Comparison of ENCODE assay signal across 30 cellular contexts in the genomic region with DNA sequence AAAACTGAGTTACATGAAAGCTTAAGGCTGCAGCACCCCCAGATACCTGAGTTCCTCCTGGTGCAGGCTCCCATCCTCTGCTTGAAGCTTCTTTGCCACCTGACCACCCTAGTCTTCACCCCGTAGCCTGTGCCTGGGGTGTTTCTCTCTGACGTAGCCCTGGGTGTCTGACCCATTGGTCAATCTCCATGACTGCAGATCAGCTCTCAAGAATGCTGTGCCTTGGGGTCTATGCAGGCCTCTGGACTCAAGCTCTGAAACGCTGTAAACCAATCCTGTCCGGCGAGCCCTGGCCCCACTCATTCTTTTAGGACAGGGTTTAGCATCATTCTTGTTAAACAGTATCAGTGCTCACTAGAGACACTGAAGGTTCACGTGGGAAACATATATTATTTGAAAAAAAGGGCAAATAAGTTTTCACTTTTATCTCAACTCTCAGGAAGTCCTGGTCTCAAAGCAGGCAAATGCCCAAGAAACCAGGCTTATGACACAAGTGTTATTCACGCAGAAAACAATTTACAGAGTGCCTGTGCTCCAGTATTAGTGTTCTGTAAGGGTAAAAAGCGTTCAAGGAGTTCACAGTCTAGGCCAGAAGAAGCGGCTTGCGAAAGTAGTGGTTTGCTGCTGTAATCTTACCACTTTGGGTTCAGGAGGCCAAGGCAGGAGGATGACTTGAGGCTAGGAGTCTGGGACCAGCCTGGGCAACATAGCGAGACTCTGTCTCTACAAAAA.
A peak's percentile ranks its signal among the peaks of the same experiment; 100 is the strongest.
DNase-seq lines count a peak whose midpoint lies in the region; ATAC-seq and TF ChIP-seq lines count a peak whose summit lies in the region.
"Had no signal": no experiment of that assay in that cellular context is flagged by ENCODE, and none has a peak within 500 bp of the region (broad histone marks: within the 10 kb centered on the region; RNA-seq: fewer than 3 reads in every experiment).

No MANE protein-coding gene starts in this region.

- TF ChIP-seq CTCF in RWPE2 (IDR thresholded peaks at IDR 0.05; ENCODE audit: poor library complexity, severe bottlenecking), result no peak
- TF ChIP-seq CTCF in cardiac fibroblast (IDR thresholded peaks at IDR 0.05; ENCODE audit: low read depth, low read length), result no peak

- H3K27me3 ChIP-seq in RWPE2 (ENCODE audit: insufficient read depth, poor library complexity, severe bottlenecking), result no peaks in the 10 kb centered on the region
- H3K27me3 ChIP-seq: ascending aorta, esophagus muscularis mucosa, right atrium auricular region, SJCRH30 had no signal

- peaks cover 16% of the 10 kb centered on the region for H3K4me1 ChIP-seq in RWPE2 (ENCODE audit: insufficient read depth, poor library complexity, severe bottlenecking)
- H3K4me1 ChIP-seq: right atrium auricular region, SJCRH30 had no signal

- no peaks in the 10 kb centered on the region for H3K36me3 Mint-ChIP-seq in stimulated activated memory B cell treated with anti-CD40 and anti-IgM and Interleukin-4, amounts not matched to agents 10 μg/mL and 1 μg/mL and 100 μg/mL, for 72 hours
- H3K36me3 Mint-ChIP-seq: activated naive CD8-positive, alpha-beta T cell treated with anti-CD3 and anti-CD28 coated beads for 36 hours; CD14-positive monocyte; immature natural killer cell had no signal

- no peaks in the 10 kb centered on the region for H3K9me3 ChIP-seq in RWPE2 (ENCODE audit: severe bottlenecking)
- H3K9me3 ChIP-seq: ascending aorta, esophagus muscularis mucosa, right atrium auricular region, SJCRH30 had no signal

- ATAC-seq in RWPE2 (ENCODE audit: low read depth), result no peak
- ATAC-seq in stimulated activated memory B cell treated with anti-CD40 and anti-IgM and Interleukin-4, amounts not matched to agents 10 μg/mL and 1 μg/mL and 100 μg/mL, for 72 hours, result no peak
- ATAC-seq: stimulated activated naive CD8-positive, alpha-beta T cell treated with anti-CD3 and anti-CD28 coated beads, Interleukin-15, Interleukin-2, amounts not matched to agents 100 U/mL and 50 U/mL, for 24 hours had no signal

- H3K4me3 ChIP-seq in RWPE2 (ENCODE audit: severe bottlenecking), result no peak overlapping the region
- no peak overlapping the region for H3K4me3 ChIP-seq in cardiac fibroblast (replicated peaks in 1 of 2; ENCODE audit: low read depth in 2 of 2, low read length in 2 of 2)
- H3K4me3 ChIP-seq: ascending aorta, esophagus muscularis mucosa, right atrium auricular region, SJCRH30 had no signal

- no peak overlapping the region for H3K4me3 Mint-ChIP-seq in stimulated activated memory B cell treated with anti-CD40 and anti-IgM and Interleukin-4, amounts not matched to agents 10 μg/mL and 1 μg/mL and 100 μg/mL, for 72 hours
- H3K4me3 Mint-ChIP-seq: activated B cell treated with CpG ODN at 0.5 μM for 24 hours; activated naive CD8-positive, alpha-beta T cell treated with anti-CD3 and anti-CD28 coated beads for 36 hours; activated T-cell treated with anti-CD3 and anti-CD28 coated beads, Interleukin-2, amount 50 U/mL, for 24 hours; CD14-positive monocyte; dendritic cell treated with granulocyte-macrophage colony-stimulating factor and Interleukin-4, amounts not matched to agents 40 ng/mL and 50 ng/mL, for 4 days; endodermal cell; immature natural killer cell had no signal

- peak overlapping the region; percentile 4 for H3K27ac ChIP-seq in RWPE2 (ENCODE audit: poor library complexity, severe bottlenecking)
- H3K27ac ChIP-seq: ascending aorta, esophagus muscularis mucosa, HL-60, right atrium auricular region, SJCRH30 had no signal

- no peak overlapping the region for H3K27ac Mint-ChIP-seq in stimulated activated memory B cell treated with anti-CD40 and anti-IgM and Interleukin-4, amounts not matched to agents 10 μg/mL and 1 μg/mL and 100 μg/mL, for 72 hours
- H3K27ac Mint-ChIP-seq: activated B cell treated with CpG ODN at 0.5 μM for 24 hours; activated naive CD8-positive, alpha-beta T cell treated with anti-CD3 and anti-CD28 coated beads for 36 hours; activated T-cell treated with anti-CD3 and anti-CD28 coated beads, Interleukin-2, amount 50 U/mL, for 24 hours; dendritic cell treated with granulocyte-macrophage colony-stimulating factor and Interleukin-4, amounts not matched to agents 40 ng/mL and 50 ng/mL, for 4 days; endodermal cell; immature natural killer cell had no signal

- no peaks in the 10 kb centered on the region for H3K9me3 Mint-ChIP-seq in stimulated activated memory B cell treated with anti-CD40 and anti-IgM and Interleukin-4, amounts not matched to agents 10 μg/mL and 1 μg/mL and 100 μg/mL, for 72 hours
- H3K9me3 Mint-ChIP-seq: activated T-cell treated with anti-CD3 and anti-CD28 coated beads, Interleukin-2, amount 50 U/mL, for 24 hours; immature natural killer cell had no signal

- no peaks in the 10 kb centered on the region for H3K4me1 Mint-ChIP-seq in stimulated activated memory B cell treated with anti-CD40 and anti-IgM and Interleukin-4, amounts not matched to agents 10 μg/mL and 1 μg/mL and 100 μg/mL, for 72 hours
- H3K4me1 Mint-ChIP-seq: activated B cell treated with CpG ODN at 0.5 μM for 24 hours; activated naive CD8-positive, alpha-beta T cell treated with anti-CD3 and anti-CD28 coated beads for 36 hours; CD14-positive monocyte; endodermal cell; immature natural killer cell had no signal

- H3K27me3 Mint-ChIP-seq in stimulated activated memory B cell treated with anti-CD40 and anti-IgM and Interleukin-4, amounts not matched to agents 10 μg/mL and 1 μg/mL and 100 μg/mL, for 72 hours, result peaks cover 10% of the 10 kb centered on the region
- H3K27me3 Mint-ChIP-seq: activated B cell treated with CpG ODN at 0.5 μM for 24 hours; activated T-cell treated with anti-CD3 and anti-CD28 coated beads, Interleukin-2, amount 50 U/mL, for 24 hours had no signal

- H3K36me3 ChIP-seq in RWPE2 (ENCODE audit: low read depth), result no peaks in the 10 kb centered on the region
- H3K36me3 ChIP-seq: ascending aorta, esophagus muscularis mucosa, right atrium auricular region, SJCRH30 had no signal

- DNase-seq in EL, result peak; percentile 36
- no peak for DNase-seq in RWPE2 (ENCODE audit: low spot score)
- peak; percentile 74 for DNase-seq in cardiac fibroblast (ENCODE audit: low read depth in 2 of 2)
- DNase-seq in iris pigment epithelial cell (ENCODE audit: low read depth), result peak; percentile 57
- DNase-seq in AG08396 (ENCODE audit: low spot score), result no peak
- no peak for DNase-seq in foreskin melanocyte
- no peak for DNase-seq in DMS53 treated with DMSO at 0.1 percent for 48 hours (lab: John Stamatoyannopoulos, UW; ENCODE audit: unreplicated experiment)
- DNase-seq: activated B cell treated with CpG ODN at 0.5 μM for 24 hours; activated CD4-positive, alpha-beta T cell treated with anti-CD3 and anti-CD28 coated beads, Interleukin-2, amount 50 U/mL, for 1 hour; activated gamma-delta T cell; activated naive CD8-positive, alpha-beta T cell treated with anti-CD3 and anti-CD28 coated beads for 36 hours; activated T-cell treated with anti-CD3 and anti-CD28 coated beads, Interleukin-2, amount 50 U/mL, for 24 hours; Calu3; DND-41; endodermal cell; GOT3; immature natural killer cell; NCI-H1436 treated with DMSO at 0.1 percent for 48 hours; posterior cingulate gyrus; SJCRH30; small intestine; stimulated activated naive CD8-positive, alpha-beta T cell treated with anti-CD3 and anti-CD28 coated beads, Interleukin-15, Interleukin-2, amounts not matched to agents 100 U/mL and 50 U/mL, for 24 hours; T1000 had no signal

Comparison
In these comparisons a context has a peak if more than half of its experiments do, and no peak if none do; other contexts are left out.
1. DNase-seq: peak in EL (single experiment), cardiac fibroblast (2 of 2) and iris pigment epithelial cell (single experiment); none in RWPE2 (single experiment), AG08396 (single experiment), foreskin melanocyte (single experiment) and DMS53 treated with DMSO at 0.1 percent for 48 hours (single experiment).